Comparison of ENCODE assay signal across 15 cellular contexts in the genomic region with DNA sequence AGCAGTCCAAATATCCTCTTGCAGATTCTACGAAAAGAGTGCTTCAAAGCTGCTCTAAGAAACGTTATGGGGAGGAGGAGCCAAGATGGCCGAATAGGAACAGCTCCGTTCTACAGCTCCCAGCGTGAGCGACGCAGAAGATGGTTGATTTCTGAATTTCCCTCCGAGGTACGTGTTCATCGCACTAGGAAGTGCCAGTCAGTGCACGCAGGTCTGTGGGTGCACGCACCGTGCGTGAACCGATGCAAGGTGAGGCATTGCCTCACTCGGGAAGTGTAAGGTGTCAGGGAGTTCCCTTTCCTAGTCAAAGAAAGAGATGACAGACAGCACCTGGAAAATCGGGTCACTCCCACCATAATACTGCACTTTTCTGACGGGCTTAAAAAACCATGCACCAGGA.
"Had no signal": no experiment of that assay in that cellular context is flagged by ENCODE, and none has a peak within 500 bp of the region (broad histone marks: within the 10 kb centered on the region; RNA-seq: fewer than 3 reads in every experiment).

No MANE protein-coding gene starts in this region.

- H3K4me1 ChIP-seq: right atrium auricular region, tibial artery, vagina had no signal

- H3K4me3 Mint-ChIP-seq: activated naive CD8-positive, alpha-beta T cell; natural killer cell treated with Interleukin-12 subunit alpha and Interleukin-12 subunit beta and Interleukin-15 and Interleukin-18, amount 100 ng/mL, for 72 hours; T-helper 2 cell treated with Interferon-gamma antibody and Interleukin-4, amounts not matched to agents 5 μg/mL and 100 μg/mL, for 36 hours had no signal

- ATAC-seq: esophagus mucosa; left lobe of liver; natural killer cell treated with Interleukin-12 subunit alpha and Interleukin-12 subunit beta and Interleukin-15 and Interleukin-18, amount 100 ng/mL, for 72 hours had no signal

- H3K4me3 ChIP-seq: right atrium auricular region, skin epidermis, tibial artery, vagina had no signal

- H3K27me3 Mint-ChIP-seq: activated naive CD8-positive, alpha-beta T cell; natural killer cell treated with Interleukin-12 subunit alpha and Interleukin-12 subunit beta and Interleukin-15 and Interleukin-18, amount 100 ng/mL, for 72 hours; progenitor cell of endocrine pancreas had no signal

- H3K27ac ChIP-seq: right atrium auricular region, skin epidermis, tibial artery, vagina had no signal

- H3K27me3 ChIP-seq: right atrium auricular region, tibial artery, vagina had no signal

- H3K27ac Mint-ChIP-seq: activated naive CD8-positive, alpha-beta T cell; natural killer cell treated with Interleukin-12 subunit alpha and Interleukin-12 subunit beta and Interleukin-15 and Interleukin-18, amount 100 ng/mL, for 72 hours; progenitor cell of endocrine pancreas; T-helper 2 cell treated with Interferon-gamma antibody and Interleukin-4, amounts not matched to agents 5 μg/mL and 100 μg/mL, for 36 hours had no signal

- DNase-seq: amniotic stem cell; mesenchymal stem cell; nucleus accumbens; stimulated activated CD4-positive, alpha-beta T cell treated with anti-CD3 and anti-CD28 coated beads, Interleukin-4, amount 100 ng/mL, for 24 hours; stimulated activated naive CD4-positive, alpha-beta T cell; tibial artery had no signal

- H3K9me3 ChIP-seq: vagina had no signal

- H3K36me3 ChIP-seq: right atrium auricular region, tibial artery, vagina had no signal
